ENCODE assay signal across 21 cellular contexts in genomic region chr17:35195062-35195461, GRCh38. TPM values are rescaled to one million over a fixed set of nuclear protein-coding genes. Genes with fewer than 3 reads are reported as not detected.
"Had no signal": no experiment of that assay in that cellular context is flagged by ENCODE, and none has a peak within 500 bp of the region (broad histone marks: within the 10 kb centered on the region; RNA-seq: fewer than 3 reads in every experiment).

No MANE protein-coding gene starts in this region.

RNA-seq across cellular contexts. Expression of gene SLC35G3, which starts 0.9 kb away (rescaled TPM):
- total RNA-seq: activated naive CD4-positive, alpha-beta T cell treated with anti-CD3 and anti-CD28 coated beads for 36 hours; activated naive CD4-positive, alpha-beta T cell treated with anti-CD3 and anti-CD28 coated beads, Interleukin-2, amount 50 U/mL, for 72 hours; activated naive CD8-positive, alpha-beta T cell treated with anti-CD3 and anti-CD28 coated beads for 36 hours; activated naive CD8-positive, alpha-beta T cell treated with anti-CD3 and anti-CD28 coated beads, Interleukin-2, amount 10 ng/mL, durations not matched to agents 7 days and 5 days; activated T-cell treated with anti-CD3 and anti-CD28 coated beads, Interleukin-2, amount 50 U/mL, for 4 hours; activated T-cell treated with anti-CD3 and anti-CD28 coated beads, Interleukin-2, amount 50 U/mL, for 72 hours; activated T-helper 1 cell treated with anti-CD3 and anti-CD28 coated beads, Interleukin-12 subunit alpha, Interleukin-12 subunit beta, Interleukin-2, Interleukin-4 antibody, amounts not matched to agents 30 ng/mL and 10 ng/mL and 1 ng/mL, durations not matched to agents 14 hours and 24 hours and 36 hours; activated T-helper 17 cell treated with anti-CD3 and anti-CD28 coated beads, Interleukin-2, amount 50 U/mL, for 72 hours; activated T-helper 2 cell treated with anti-CD3 and anti-CD28 coated beads, Interferon-gamma antibody, Interleukin-2, Interleukin-4, amounts not matched to agents 10 μg/mL and 5 μg/mL and 100 μg/mL, durations not matched to agents 14 hours and 24 hours and 36 hours; adrenal gland; aorta; ascending aorta; astrocyte; body of pancreas; breast epithelium; bronchial epithelial cell; cardiac muscle cell; cardiac septum; cerebellum; chondrocyte had no signal
- polyA plus RNA-seq: adipose tissue, adrenal gland, aorta had no signal

RNA-seq across cellular contexts. Expression of gene UNC45B, which starts 47.4 kb away (rescaled TPM):
- total RNA-seq: activated T-cell treated with anti-CD3 and anti-CD28 coated beads, Interleukin-2, amount 50 U/mL, for 4 hours; activated T-helper 1 cell treated with anti-CD3 and anti-CD28 coated beads, Interleukin-12 subunit alpha, Interleukin-12 subunit beta, Interleukin-2, Interleukin-4 antibody, amounts not matched to agents 30 ng/mL and 10 ng/mL and 1 ng/mL, durations not matched to agents 14 hours and 24 hours and 36 hours; activated T-helper 17 cell treated with anti-CD3 and anti-CD28 coated beads, Interleukin-2, amount 50 U/mL, for 72 hours; activated T-helper 2 cell treated with anti-CD3 and anti-CD28 coated beads, Interferon-gamma antibody, Interleukin-2, Interleukin-4, amounts not matched to agents 10 μg/mL and 5 μg/mL and 100 μg/mL, durations not matched to agents 14 hours and 24 hours and 36 hours; aorta; ascending aorta; body of pancreas; breast epithelium; bronchial epithelial cell; cerebellum; chondrocyte had no signal
